8 cellular contexts compared by ENCODE assay signal in the genomic region with DNA sequence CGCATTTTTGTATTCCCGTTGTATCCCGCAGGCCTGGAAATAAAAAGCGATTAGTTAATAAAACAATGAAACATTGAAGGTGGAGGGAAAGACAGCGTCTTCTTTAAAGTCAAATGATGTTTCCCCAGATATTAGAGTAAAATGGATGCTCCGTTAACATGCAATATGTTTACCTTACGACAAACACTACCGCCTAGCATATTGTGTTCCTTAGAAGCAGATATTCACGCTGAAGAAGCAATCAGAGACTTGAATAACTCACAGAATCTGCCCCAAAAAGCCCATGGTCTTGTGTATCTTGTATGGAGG. TPM values are rescaled to one million over a fixed set of nuclear protein-coding genes. Genes with fewer than 3 reads are reported as not detected.
A peak's percentile ranks its signal among the peaks of the same experiment; 100 is the strongest.
DNase-seq lines count a peak whose midpoint lies in the region; ATAC-seq, FAIRE-seq and TF ChIP-seq lines count a peak whose summit lies in the region.

No MANE protein-coding gene starts in this region.

- FAIRE-seq in GM19239 (lab: Jason Lieb, UNC), result no peak

- peak overlapping the region; percentile 98; the same call in 1 of the 2 replicates for H3K4me3 ChIP-seq in IMR-90 (ENCODE audit: insufficient read depth, low read depth, low read length)
- H3K4me3 ChIP-seq in iPS DF 6.9 (ENCODE audit: low read length), result peak overlapping the region; percentile 79; the same call in 1 of the 2 replicates

- H3K23ac ChIP-seq in IMR-90 (ENCODE audit: low read depth, low read length), result peak overlapping the region; percentile 84; the same call in 1 of the 2 replicates

- H3K56ac ChIP-seq in IMR-90 (ENCODE audit: extremely low read depth, insufficient read depth, low read length), result no peak overlapping the region

- no peak overlapping the region for H2BK5ac ChIP-seq in IMR-90 (ENCODE audit: low read depth, low read length, poor library complexity, severe bottlenecking)

- H3K9me3 Mint-ChIP-seq in activated CD8-positive, alpha-beta T cell treated with anti-CD3 and anti-CD28 coated beads for 36 hours, result no peaks in the 10 kb centered on the region
- H3K9me3 Mint-ChIP-seq in stimulated activated effector memory CD8-positive, alpha-beta T cell treated with anti-CD3 and anti-CD28 coated beads, Interleukin-12 subunit alpha, Interleukin-12 subunit beta, amount 100 ng/mL, for 72 hours, result no peaks in the 10 kb centered on the region

- no peak for TF ChIP-seq POLR2A in IMR-90 (IDR thresholded peaks at IDR 0.05; ENCODE audit: low read depth, low read length)

- peak overlapping the region; percentile 86 for H3K4ac ChIP-seq in IMR-90 (ENCODE audit: low read depth, low read length)

- H3K14ac ChIP-seq in IMR-90 (replicated peaks; ENCODE audit: low read depth, low read length), result peak overlapping the region; percentile 80; the same call in 1 of the 2 replicates

- H3K36me3 ChIP-seq in IMR-90 (ENCODE audit: control insufficient read depth, insufficient read depth, low read length) (peaks cover 17% of the 10 kb centered on the region), iPS DF 6.9 (ENCODE audit: control insufficient read depth, insufficient read depth, low read length) (peaks cover 7% of the 10 kb centered on the region; the same call in 1 of the 2 replicates)

- H3K27ac Mint-ChIP-seq in activated CD8-positive, alpha-beta T cell treated with anti-CD3 and anti-CD28 coated beads for 36 hours, result peak overlapping the region; percentile 99
- peak overlapping the region; percentile 99 for H3K27ac Mint-ChIP-seq in stimulated activated effector memory CD8-positive, alpha-beta T cell treated with anti-CD3 and anti-CD28 coated beads, Interleukin-12 subunit alpha, Interleukin-12 subunit beta, amount 100 ng/mL, for 72 hours

- no peak overlapping the region for H2BK20ac ChIP-seq in IMR-90 (ENCODE audit: low read depth, low read length)

- no peak overlapping the region; the same call in 1 of the 2 replicates for H3K27ac ChIP-seq in IMR-90 (ENCODE audit: insufficient read depth, low read length)
- H3K27ac ChIP-seq in iPS DF 6.9 (ENCODE audit: low read length), result no peak overlapping the region

- H3K9me3 ChIP-seq in IMR-90 (ENCODE audit: control insufficient read depth, insufficient read depth, low read length) (no peaks in the 10 kb centered on the region), iPS DF 6.9 (ENCODE audit: control insufficient read depth, insufficient read depth, low read length) (no peaks in the 10 kb centered on the region)

- H4K5ac ChIP-seq in IMR-90 (ENCODE audit: low read depth, low read length), result peak overlapping the region; percentile 59; the same call in 1 of the 2 replicates

- no peak overlapping the region for H2AK5ac ChIP-seq in IMR-90 (ENCODE audit: low read depth, low read length)

- H3K4me1 ChIP-seq in IMR-90 (ENCODE audit: control insufficient read depth, insufficient read depth, low read length), result peaks cover 13% of the 10 kb centered on the region
- peaks cover 1% of the 10 kb centered on the region; the same call in 1 of the 2 replicates for H3K4me1 ChIP-seq in iPS DF 6.9 (ENCODE audit: control insufficient read depth, insufficient read depth, low read length)

- CTCF ChIA-PET in IMR-90 (lab: Yijun Ruan, JAX), result interaction anchor here (1.9 kb wide), 1 partner anchor 11 kb away, joined by 5 read pairs; the partner anchor contains the start of gene PPOX
- CTCF ChIA-PET in activated CD8-positive, alpha-beta T cell treated with anti-CD3 and anti-CD28 coated beads for 36 hours (lab: Charles Lee), result interaction anchor here (1.5 to 3.7 kb wide), 3 partner anchors 9 to 34 kb away, joined by 3 to 30 read pairs (median 3); partner anchors contain the start of gene PPOX

- dilution Hi-C loops in IMR-90 (cut with HindIII; ENCODE audit: low sequenced_read_pairs, unreplicated experiment), result no loop called here

- no peaks in the 10 kb centered on the region for H3K27me3 Mint-ChIP-seq in activated CD8-positive, alpha-beta T cell treated with anti-CD3 and anti-CD28 coated beads for 36 hours

- no peak overlapping the region for H2AK9ac ChIP-seq in IMR-90 (replicated peaks; ENCODE audit: low read depth, low read length, poor library complexity)

- intact Hi-C loops in IMR-90 (cut with micrococcal nuclease), result no loop called here
- intact Hi-C loops in activated CD8-positive, alpha-beta T cell treated with anti-CD3 and anti-CD28 coated beads for 36 hours (cut with micrococcal nuclease), result no loop called here

- peak overlapping the region; percentile 52 for H3K9ac ChIP-seq in IMR-90 (ENCODE audit: low read depth, low read length)

- H3K9me1 ChIP-seq in IMR-90 (ENCODE audit: insufficient read depth, low read length), result peaks cover 14% of the 10 kb centered on the region

- DNase-seq in IMR-90, result no peak
- no peak for DNase-seq in activated CD8-positive, alpha-beta T cell treated with anti-CD3 and anti-CD28 coated beads for 36 hours
- no peak for DNase-seq in iPS DF 6.9 (ENCODE audit: low read depth, low spot score)
- DNase-seq in stimulated activated effector memory CD8-positive, alpha-beta T cell treated with anti-CD3 and anti-CD28 coated beads, Interleukin-12 subunit alpha, Interleukin-12 subunit beta, amount 100 ng/mL, for 72 hours (ENCODE audit: low spot score in 2 of 2), result no peak
- DNase-seq in GM19239 (ENCODE audit: insufficient read length, low spot score), result no peak
- no peak for DNase-seq in NCI-H1092 (lab: John Stamatoyannopoulos, UW)
- no peak for DNase-seq in T-helper 9 cell
- DNase-seq in GM13976 (ENCODE audit: low spot score), result no peak

- peak overlapping the region; percentile 93 for H3K4me2 ChIP-seq in IMR-90 (ENCODE audit: low read depth, low read length)

- H3K79me1 ChIP-seq in IMR-90 (ENCODE audit: low read depth in 1 of 2, low read length in 2 of 2), result peaks cover 14 to 29% of the 10 kb centered on the region in 2 experiments

- H3K4me3 Mint-ChIP-seq in activated CD8-positive, alpha-beta T cell treated with anti-CD3 and anti-CD28 coated beads for 36 hours, result peak overlapping the region; percentile 97
- peak overlapping the region; percentile 99 for H3K4me3 Mint-ChIP-seq in stimulated activated effector memory CD8-positive, alpha-beta T cell treated with anti-CD3 and anti-CD28 coated beads, Interleukin-12 subunit alpha, Interleukin-12 subunit beta, amount 100 ng/mL, for 72 hours

- no peaks in the 10 kb centered on the region for H3K27me3 ChIP-seq in IMR-90 (ENCODE audit: control insufficient read depth, insufficient read depth, low read length)
- H3K27me3 ChIP-seq in iPS DF 6.9 (ENCODE audit: control insufficient read depth, insufficient read depth, low read length), result no peaks in the 10 kb centered on the region

- no TSS peak for BruUV-seq in IMR-90 (replicated peaks; lab: Mats Ljungman, UMichigan)

- no CpG with 5 or more reads among the region's 9 CpGs for WGBS in IMR-90 (ENCODE audit: extremely low coverage in 2 of 2, insufficient read length in 1 of 2), 2 experiments
- no CpG with 5 or more reads among the region's 9 CpGs for WGBS in iPS DF 6.9 (ENCODE audit: insufficient coverage, insufficient read length)

- H2AFZ ChIP-seq in IMR-90 (replicated peaks; ENCODE audit: low read length, poor library complexity), result peak overlapping the region; percentile 100

- peaks cover 22% of the 10 kb centered on the region for H3K36me3 Mint-ChIP-seq in activated CD8-positive, alpha-beta T cell treated with anti-CD3 and anti-CD28 coated beads for 36 hours (ENCODE audit: low read depth)
- H3K36me3 Mint-ChIP-seq in stimulated activated effector memory CD8-positive, alpha-beta T cell treated with anti-CD3 and anti-CD28 coated beads, Interleukin-12 subunit alpha, Interleukin-12 subunit beta, amount 100 ng/mL, for 72 hours, result peaks cover 44% of the 10 kb centered on the region

- ATAC-seq in IMR-90 (ENCODE audit: low read depth), result no peak
- ATAC-seq in activated CD8-positive, alpha-beta T cell treated with anti-CD3 and anti-CD28 coated beads for 36 hours, result no peak
- no peak for ATAC-seq in stimulated activated effector memory CD8-positive, alpha-beta T cell treated with anti-CD3 and anti-CD28 coated beads, Interleukin-12 subunit alpha, Interleukin-12 subunit beta, amount 100 ng/mL, for 72 hours

- in situ Hi-C loops in IMR-90 (cut with MboI; ENCODE audit: low sequenced_read_pairs) (no loop called here), GM13976 (cut with MboI; ENCODE audit: low sequenced_read_pairs, unreplicated experiment) (no loop called here)

- no peak overlapping the region for H4K91ac ChIP-seq in IMR-90 (ENCODE audit: insufficient read depth, low read depth, low read length)

- no peak overlapping the region for H3K18ac ChIP-seq in IMR-90 (ENCODE audit: low read depth, low read length)

- no peak for TF ChIP-seq CTCF in IMR-90 (conservative IDR thresholded peaks at IDR 0.05; ENCODE audit: low read depth, low read length)
- no peak for TF ChIP-seq CTCF in activated CD8-positive, alpha-beta T cell treated with anti-CD3 and anti-CD28 coated beads for 36 hours (IDR thresholded peaks at IDR 0.05)
- no peak for TF ChIP-seq CTCF in GM13976 (IDR thresholded peaks at IDR 0.05; ENCODE audit: borderline replicate concordance, control extremely low read depth, extremely low read depth, insufficient read depth, missing control alignments)

- H2BK120ac ChIP-seq in IMR-90 (ENCODE audit: low read depth, low read length), result no peak overlapping the region

- POLR2A ChIA-PET in IMR-90 (lab: Charles Lee; ENCODE audit: unreplicated experiment), result no interaction called here
- POLR2A ChIA-PET in activated CD8-positive, alpha-beta T cell treated with anti-CD3 and anti-CD28 coated beads for 36 hours (lab: Charles Lee), result interaction anchor here (0.6 to 3.7 kb wide), 8 partner anchors 12 to 216 kb away, joined by 3 to 46 read pairs (median 6); partner anchors contain the start of genes NDUFS2, PPOX, TOMM40L and UFC1

- peaks cover 8% of the 10 kb centered on the region; the same call in 1 of the 2 replicates for H4K20me1 ChIP-seq in IMR-90 (ENCODE audit: insufficient read depth, low read length)

- H3K4me1 Mint-ChIP-seq in activated CD8-positive, alpha-beta T cell treated with anti-CD3 and anti-CD28 coated beads for 36 hours (ENCODE audit: low read depth), result peaks cover 56% of the 10 kb centered on the region
- peaks cover 82% of the 10 kb centered on the region for H3K4me1 Mint-ChIP-seq in stimulated activated effector memory CD8-positive, alpha-beta T cell treated with anti-CD3 and anti-CD28 coated beads, Interleukin-12 subunit alpha, Interleukin-12 subunit beta, amount 100 ng/mL, for 72 hours

- H2BK15ac ChIP-seq in IMR-90 (ENCODE audit: low read depth, low read length), result no peak overlapping the region

- peak overlapping the region; percentile 82 to 87 for H4K8ac ChIP-seq in IMR-90 (ENCODE audit: low read depth in 2 of 2, low read length in 2 of 2)

- TF ChIP-seq RAD21 in IMR-90 (IDR thresholded peaks at IDR 0.05; ENCODE audit: low read length), result no peak

RNA-seq across cellular contexts. Expression of gene B4GALT3, which starts 0.6 kb away (rescaled TPM):
- total RNA-seq in IMR-90 (2012; rRNA removed), result 11.4 and 19.9 TPM in 2 replicates
- polyA plus RNA-seq in IMR-90 (2012; rRNA removed), result 36.0 and 41.5 TPM in 2 replicates
- polyA plus RNA-seq in IMR-90 (2012; cell fraction: cytosol; rRNA removed), result 43.6 and 51.8 TPM in 2 replicates
- 67.0 and 75.3 TPM in 2 replicates for polyA plus RNA-seq in IMR-90 (2012; cell fraction: nucleus; rRNA removed; ENCODE audit: low replicate concordance)
- total RNA-seq in activated CD8-positive, alpha-beta T cell treated with anti-CD3 and anti-CD28 coated beads for 36 hours, result 10 to 100 TPM; 39.9 to 40.8 TPM

RNA-seq across cellular contexts. Expression of gene PPOX, which starts 11.7 kb away (rescaled TPM):
- 6.1 TPM in 2 replicates for total RNA-seq in IMR-90 (2012; rRNA removed)
- polyA plus RNA-seq in IMR-90 (2012; rRNA removed), result 14.3 and 14.8 TPM in 2 replicates
- polyA plus RNA-seq in IMR-90 (2012; cell fraction: cytosol; rRNA removed), result 6.3 and 12.0 TPM in 2 replicates
- 86.8 and 100 TPM in 2 replicates for polyA plus RNA-seq in IMR-90 (2012; cell fraction: nucleus; rRNA removed; ENCODE audit: low replicate concordance)
- total RNA-seq in activated CD8-positive, alpha-beta T cell treated with anti-CD3 and anti-CD28 coated beads for 36 hours, result 10 to 100 TPM; 24.4 to 24.9 TPM

RNA-seq across cellular contexts. Expression of gene USP21, which starts 18.6 kb away (rescaled TPM):
- total RNA-seq in IMR-90 (2012; rRNA removed), result 3.3 and 6.3 TPM in 2 replicates
- polyA plus RNA-seq in IMR-90 (2012; rRNA removed), result 23.8 and 24.7 TPM in 2 replicates
- polyA plus RNA-seq in IMR-90 (2012; cell fraction: cytosol; rRNA removed), result 13.5 and 13.8 TPM in 2 replicates
- 69.2 and 96.8 TPM in 2 replicates for polyA plus RNA-seq in IMR-90 (2012; cell fraction: nucleus; rRNA removed; ENCODE audit: low replicate concordance)
- total RNA-seq in activated CD8-positive, alpha-beta T cell treated with anti-CD3 and anti-CD28 coated beads for 36 hours, result 10 to 100 TPM; 24.4 to 26.7 TPM

RNA-seq across cellular contexts. Expression of gene ADAMTS4, which starts 21.0 kb away (rescaled TPM):
- 0.28 and 0.72 TPM in 2 replicates for total RNA-seq in IMR-90 (2012; rRNA removed)
- polyA plus RNA-seq in IMR-90 (2012; rRNA removed), result 0.39 and 0.40 TPM in 2 replicates
- 0.25 and 0.40 TPM in 2 replicates for polyA plus RNA-seq in IMR-90 (2012; cell fraction: cytosol; rRNA removed)
- polyA plus RNA-seq in IMR-90 (2012; cell fraction: nucleus; rRNA removed; ENCODE audit: low replicate concordance), result 1.4 and 1.6 TPM in 2 replicates
- total RNA-seq in activated CD8-positive, alpha-beta T cell treated with anti-CD3 and anti-CD28 coated beads for 36 hours, result 1 to 10 TPM; 1.1 to 1.8 TPM

RNA-seq across cellular contexts. Expression of gene UFC1, which starts 24.1 kb away (rescaled TPM):
- 134 and 137 TPM in 2 replicates for total RNA-seq in IMR-90 (2012; rRNA removed)
- polyA plus RNA-seq in IMR-90 (2012; rRNA removed), result 113 and 140 TPM in 2 replicates
- 46.4 and 59.8 TPM in 2 replicates for polyA plus RNA-seq in IMR-90 (2012; cell fraction: cytosol; rRNA removed)
- polyA plus RNA-seq in IMR-90 (2012; cell fraction: nucleus; rRNA removed; ENCODE audit: low replicate concordance), result 10.2 and 65.4 TPM in 2 replicates
- total RNA-seq in activated CD8-positive, alpha-beta T cell treated with anti-CD3 and anti-CD28 coated beads for 36 hours, result 10 to 100 TPM; 81.2 to 84.1 TPM
